9 cellular contexts compared by ENCODE assay signal in the genomic region with DNA sequence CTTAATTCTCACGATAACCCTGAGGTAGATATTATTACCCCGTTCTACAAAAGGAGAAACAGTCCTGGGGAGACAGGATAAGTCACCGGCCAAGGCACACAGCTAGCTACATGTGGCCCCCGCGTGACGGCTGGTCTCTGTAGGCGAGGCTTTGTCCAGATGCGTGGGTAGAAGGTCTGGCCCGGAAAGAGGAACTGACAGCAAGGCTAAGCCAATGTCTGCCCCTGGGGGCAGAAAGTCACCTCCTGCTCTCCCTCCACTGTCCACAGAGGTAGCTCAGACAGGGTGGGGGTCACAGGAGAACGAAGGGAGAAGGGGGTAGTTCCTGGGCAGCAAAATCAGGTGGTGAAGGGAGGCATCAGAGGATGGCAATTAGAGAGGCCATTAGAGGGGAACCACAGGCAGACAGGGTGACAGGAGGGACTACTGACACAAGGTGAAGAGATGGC. TPM values are rescaled to one million over a fixed set of nuclear protein-coding genes. Genes with fewer than 3 reads are reported as not detected.
DNase-seq lines count a peak whose midpoint lies in the region; ATAC-seq and TF ChIP-seq lines count a peak whose summit lies in the region.
"Had no signal": no experiment of that assay in that cellular context is flagged by ENCODE, and none has a peak within 500 bp of the region (broad histone marks: within the 10 kb centered on the region; RNA-seq: fewer than 3 reads in every experiment).

No MANE protein-coding gene starts in this region.

- no peak overlapping the region for H3K56ac ChIP-seq in IMR-90 (ENCODE audit: extremely low read depth, insufficient read depth, low read length)

- POLR2A ChIA-PET in IMR-90 (lab: Charles Lee; ENCODE audit: unreplicated experiment) = no interaction called here

- no peaks in the 10 kb centered on the region for H3K4me1 Mint-ChIP-seq in endodermal cell

- no peaks in the 10 kb centered on the region for H3K36me3 Mint-ChIP-seq in endodermal cell (ENCODE audit: low read depth)

- no peak overlapping the region for H2BK5ac ChIP-seq in IMR-90 (ENCODE audit: low read depth, low read length, poor library complexity, severe bottlenecking)

- no peak overlapping the region for H4K91ac ChIP-seq in IMR-90 (ENCODE audit: insufficient read depth, low read depth, low read length)

- DNase-seq in IMR-90 (no peak), endodermal cell (no peak), gastrocnemius medialis (peak; percentile 14 to 47), glomerular visceral epithelial cell (ENCODE audit: extremely low spot score) (no peak), kidney tubule cell (ENCODE audit: low spot score) (no peak), COLO668 (lab: John Stamatoyannopoulos, UW; ENCODE audit: unreplicated experiment) (no peak)
- DNase-seq: activated naive CD4-positive, alpha-beta T cell treated with anti-CD3 and anti-CD28 coated beads, Interleukin-2, amount 50 U/mL, for 16 hours had no signal

- no peak for TF ChIP-seq RAD21 in IMR-90 (IDR thresholded peaks at IDR 0.05; ENCODE audit: low read length)

- dilution Hi-C loops in IMR-90 (cut with HindIII; ENCODE audit: low sequenced_read_pairs, unreplicated experiment) = no loop called here

- H3K27ac ChIP-seq in IMR-90 (ENCODE audit: insufficient read depth, low read length) (no peak overlapping the region), endodermal cell (ENCODE audit: low read depth, low read length) (no peak overlapping the region), gastrocnemius medialis (no peak overlapping the region)

- no peaks in the 10 kb centered on the region for H3K79me1 ChIP-seq in IMR-90 (ENCODE audit: low read depth in 1 of 2, low read length in 2 of 2)

- H3K36me3 ChIP-seq in IMR-90 (ENCODE audit: control insufficient read depth, insufficient read depth, low read length) = no peaks in the 10 kb centered on the region
- no peaks in the 10 kb centered on the region for H3K36me3 ChIP-seq in endodermal cell (ENCODE audit: control insufficient read depth, insufficient read depth, low read length)
- no peaks in the 10 kb centered on the region for H3K36me3 ChIP-seq in gastrocnemius medialis

- no peak overlapping the region for H3K14ac ChIP-seq in IMR-90 (replicated peaks; ENCODE audit: low read depth, low read length)

- no peak overlapping the region for H2BK120ac ChIP-seq in IMR-90 (ENCODE audit: low read depth, low read length)

- H3K9me1 ChIP-seq in IMR-90 (ENCODE audit: insufficient read depth, low read length) = no peaks in the 10 kb centered on the region

- H3K9ac ChIP-seq in IMR-90 (ENCODE audit: low read depth, low read length) = no peak overlapping the region
- no peak overlapping the region for H3K9ac ChIP-seq in endodermal cell (ENCODE audit: extremely low read depth, low read length, poor library complexity, severe bottlenecking)

- intact Hi-C loops in IMR-90 (cut with micrococcal nuclease) = no loop called here
- intact Hi-C loops in gastrocnemius medialis (cut with DNase I; ENCODE audit: low total_unique reads) = no loop called here

- H2AK9ac ChIP-seq in IMR-90 (replicated peaks; ENCODE audit: low read depth, low read length, poor library complexity) = peak overlapping the region; percentile 81

- no peak overlapping the region for H3K4me2 ChIP-seq in IMR-90 (ENCODE audit: low read depth, low read length)

- H4K8ac ChIP-seq in IMR-90 (ENCODE audit: low read depth in 2 of 2, low read length in 2 of 2) = no peak overlapping the region

- in situ Hi-C loops in IMR-90 (cut with MboI; ENCODE audit: low sequenced_read_pairs) = no loop called here
- in situ Hi-C loops in gastrocnemius medialis (cut with MboI; ENCODE audit: low sequenced_read_pairs in 4 of 4) = no loop called here

- no TSS peak for BruUV-seq in IMR-90 (replicated peaks; lab: Mats Ljungman, UMichigan)

- H3K27me3 ChIP-seq in IMR-90 (ENCODE audit: control insufficient read depth, insufficient read depth, low read length) (peaks cover 6% of the 10 kb centered on the region; the same call in 1 of the 2 replicates), endodermal cell (ENCODE audit: control insufficient read depth, insufficient read depth, low read length, poor library complexity, severe bottlenecking) (no peaks in the 10 kb centered on the region), gastrocnemius medialis (no peaks in the 10 kb centered on the region)

- H3K4me3 ChIP-seq in IMR-90 (ENCODE audit: insufficient read depth, low read depth, low read length) = no peak overlapping the region
- no peak overlapping the region for H3K4me3 ChIP-seq in endodermal cell (ENCODE audit: low read length)
- no peak overlapping the region for H3K4me3 ChIP-seq in gastrocnemius medialis

- H3K23ac ChIP-seq in IMR-90 (ENCODE audit: low read depth, low read length) = no peak overlapping the region

- no peak overlapping the region for H2AK5ac ChIP-seq in IMR-90 (ENCODE audit: low read depth, low read length)

- 82% methylated on average over 6 of the region's 10 CpGs; no CpG with 5 or more reads in 1 of the 2 experiments for WGBS in IMR-90 (ENCODE audit: extremely low coverage in 2 of 2, insufficient read length in 1 of 2), 2 experiments
- WGBS in endodermal cell (ENCODE audit: insufficient coverage in 1 of 2, insufficient read length in 1 of 2), 2 experiments = 83 to 84% methylated on average over 6 to 10 of the region's 10 CpGs

- H3K4me3 Mint-ChIP-seq in endodermal cell = no peak overlapping the region

- no peak overlapping the region for H4K5ac ChIP-seq in IMR-90 (ENCODE audit: low read depth, low read length)

- no peak for TF ChIP-seq POLR2A in IMR-90 (IDR thresholded peaks at IDR 0.05; ENCODE audit: low read depth, low read length)
- no peak for TF ChIP-seq POLR2A in gastrocnemius medialis (IDR thresholded peaks at IDR 0.05)

- no peak overlapping the region for H3K18ac ChIP-seq in IMR-90 (ENCODE audit: low read depth, low read length)

- no peak for TF ChIP-seq CTCF in IMR-90 (conservative IDR thresholded peaks at IDR 0.05; ENCODE audit: low read depth, low read length)
- no peak for TF ChIP-seq CTCF in endodermal cell (conservative IDR thresholded peaks at IDR 0.05)
- TF ChIP-seq CTCF in gastrocnemius medialis (IDR thresholded peaks at IDR 0.05 in 4 of 5, conservative IDR thresholded peaks at IDR 0.05 in 1 of 5) = no peak

- ATAC-seq in GM18858 (IDR thresholded peaks at IDR 0.05; ENCODE audit: unreplicated experiment) (peak; percentile 51), IMR-90 (ENCODE audit: low read depth) (no peak), gastrocnemius medialis (no peak), HG03135 (IDR thresholded peaks at IDR 0.05; ENCODE audit: unreplicated experiment) (no peak)

- no peak overlapping the region for H3K4ac ChIP-seq in IMR-90 (ENCODE audit: low read depth, low read length)

- no peaks in the 10 kb centered on the region for H4K20me1 ChIP-seq in IMR-90 (ENCODE audit: insufficient read depth, low read length)

- H3K9me3 ChIP-seq in IMR-90 (ENCODE audit: control insufficient read depth, insufficient read depth, low read length) (no peaks in the 10 kb centered on the region), endodermal cell (ENCODE audit: control insufficient read depth, low read length) (no peaks in the 10 kb centered on the region), gastrocnemius medialis (no peaks in the 10 kb centered on the region)

- H3K9me3 Mint-ChIP-seq in endodermal cell = no peaks in the 10 kb centered on the region

- H3K27me3 Mint-ChIP-seq in endodermal cell (ENCODE audit: insufficient read depth) = no peaks in the 10 kb centered on the region

- H2BK15ac ChIP-seq in IMR-90 (ENCODE audit: low read depth, low read length) = no peak overlapping the region

- peak overlapping the region; percentile 41 for H2AFZ ChIP-seq in IMR-90 (replicated peaks; ENCODE audit: low read length, poor library complexity)

- H3K27ac Mint-ChIP-seq in endodermal cell = peak overlapping the region; percentile 60

- CTCF ChIA-PET in IMR-90 (lab: Yijun Ruan, JAX) = no interaction called here

- H2BK20ac ChIP-seq in IMR-90 (ENCODE audit: low read depth, low read length) = no peak overlapping the region

- H3K4me1 ChIP-seq in IMR-90 (ENCODE audit: control insufficient read depth, insufficient read depth, low read length) = no peaks in the 10 kb centered on the region
- H3K4me1 ChIP-seq in endodermal cell (ENCODE audit: control insufficient read depth, insufficient read depth, low read length) = no peaks in the 10 kb centered on the region
- H3K4me1 ChIP-seq in gastrocnemius medialis = no peaks in the 10 kb centered on the region

RNA-seq across cellular contexts. Expression of gene APOC4, which starts 1.8 kb away (rescaled TPM):
- total RNA-seq in IMR-90 (2012; rRNA removed) (not detected in 2 replicates), endodermal cell (not detected), gastrocnemius medialis (not detected)
- not detected in 2 replicates for polyA plus RNA-seq in IMR-90 (2012; rRNA removed)
- polyA plus RNA-seq in IMR-90 (2012; cell fraction: cytosol; rRNA removed) = not detected in 2 replicates
- not detected in 2 replicates for polyA plus RNA-seq in IMR-90 (2012; cell fraction: nucleus; rRNA removed; ENCODE audit: low replicate concordance)
- polyA plus RNA-seq in endodermal cell (2013, experiment 1 of 2) = not detected
- not detected for polyA plus RNA-seq in endodermal cell (2013, experiment 2 of 2)

RNA-seq across cellular contexts. Expression of gene APOC2, which starts 2.0 kb away (rescaled TPM):
- total RNA-seq in IMR-90 (2012; rRNA removed) (not detected in 2 replicates), endodermal cell (under 1 TPM in 1 of 2 donors, not detected in 1; 0.70 TPM), gastrocnemius medialis (10 to 100 TPM in 1 of 4 donors, 1 to 10 TPM in 1, not detected in 2; 8.9 to 24.0 TPM)
- polyA plus RNA-seq in IMR-90 (2012; rRNA removed) = not detected in 2 replicates
- not detected in 2 replicates for polyA plus RNA-seq in IMR-90 (2012; cell fraction: cytosol; rRNA removed)
- polyA plus RNA-seq in IMR-90 (2012; cell fraction: nucleus; rRNA removed; ENCODE audit: low replicate concordance) = not detected in 2 replicates
- polyA plus RNA-seq in endodermal cell (2013, experiment 1 of 2) = not detected
- polyA plus RNA-seq in endodermal cell (2013, experiment 2 of 2) = not detected

RNA-seq across cellular contexts. Expression of gene CLPTM1, which starts 11.4 kb away (rescaled TPM):
- 23.8 and 27.8 TPM in 2 replicates for total RNA-seq in IMR-90 (2012; rRNA removed)
- polyA plus RNA-seq in IMR-90 (2012; rRNA removed) = 88.8 and 93.2 TPM in 2 replicates
- 39.8 and 96.7 TPM in 2 replicates for polyA plus RNA-seq in IMR-90 (2012; cell fraction: cytosol; rRNA removed)
- polyA plus RNA-seq in IMR-90 (2012; cell fraction: nucleus; rRNA removed; ENCODE audit: low replicate concordance) = 148 and 302 TPM in 2 replicates
- 10 to 100 TPM; 82.7 to 94.4 TPM for total RNA-seq in endodermal cell
- 78.1 TPM for polyA plus RNA-seq in endodermal cell (2013, experiment 1 of 2)
- 66.4 TPM for polyA plus RNA-seq in endodermal cell (2013, experiment 2 of 2)
- 100 to 1,000 TPM in 1 of 4 donors, 10 to 100 TPM in 3; 61.3 to 116 (median 89.4) TPM for total RNA-seq in gastrocnemius medialis

RNA-seq across cellular contexts. Expression of gene APOC1, which starts 29.4 kb away (rescaled TPM):
- not detected in 2 replicates for total RNA-seq in IMR-90 (2012; rRNA removed)
- polyA plus RNA-seq in IMR-90 (2012; rRNA removed) = 1.1 and 1.4 TPM in 2 replicates
- polyA plus RNA-seq in IMR-90 (2012; cell fraction: cytosol; rRNA removed) = 1.8 and 2.4 TPM in 2 replicates
- 0.34 TPM in 1 of 2 replicates, not detected in the other for polyA plus RNA-seq in IMR-90 (2012; cell fraction: nucleus; rRNA removed; ENCODE audit: low replicate concordance)
- 1,000 to 10,000 TPM in 1 of 2 donors, 100 to 1,000 TPM in 1; 914 to 1,040 TPM for total RNA-seq in endodermal cell
- 82.6 TPM for polyA plus RNA-seq in endodermal cell (2013, experiment 1 of 2)
- 102 TPM for polyA plus RNA-seq in endodermal cell (2013, experiment 2 of 2)
- 10 to 100 TPM in 1 of 4 donors, 1 to 10 TPM in 3; 1.1 to 18.7 (median 7.9) TPM for total RNA-seq in gastrocnemius medialis

RNA-seq across cellular contexts. Expression of gene APOE, which starts 38.2 kb away (rescaled TPM):
- 0.18 TPM in 1 of 2 replicates, not detected in the other for total RNA-seq in IMR-90 (2012; rRNA removed)
- 2.0 and 2.5 TPM in 2 replicates for polyA plus RNA-seq in IMR-90 (2012; rRNA removed)
- 5.1 and 12.1 TPM in 2 replicates for polyA plus RNA-seq in IMR-90 (2012; cell fraction: cytosol; rRNA removed)
- 6.2 and 7.9 TPM in 2 replicates for polyA plus RNA-seq in IMR-90 (2012; cell fraction: nucleus; rRNA removed; ENCODE audit: low replicate concordance)
- total RNA-seq in endodermal cell = 1,000 to 10,000 TPM; 2,216 to 2,598 TPM
- 361 TPM for polyA plus RNA-seq in endodermal cell (2013, experiment 1 of 2)
- polyA plus RNA-seq in endodermal cell (2013, experiment 2 of 2) = 368 TPM
- 10 to 100 TPM; 18.9 to 36.5 (median 29.1) TPM for total RNA-seq in gastrocnemius medialis

Comparison
In these comparisons a context has a peak if more than half of its experiments do, and no peak if none do; other contexts are left out.
1. DNase-seq: peak in gastrocnemius medialis (2 of 2); none in IMR-90 (single experiment), endodermal cell (single experiment), glomerular visceral epithelial cell (single experiment), kidney tubule cell (single experiment) and COLO668 (single experiment).